8 cellular contexts compared by ENCODE assay signal in genomic region chr1:100895540-100896480, GRCh38. TPM values are rescaled to one million over a fixed set of nuclear protein-coding genes. Genes with fewer than 3 reads are reported as not detected.
DNase-seq lines count a peak whose midpoint lies in the region; ATAC-seq and TF ChIP-seq lines count a peak whose summit lies in the region.

SLC30A7 (plus strand) TSS chr1:100896090; CDS start chr1:100896263, 173 bp downstream.

- intact Hi-C loops in spleen (cut with DNase I; ENCODE audit: low total_unique reads): no loop called here

- WGBS in spleen, 5 donors: 0 to 1% (median 0%) methylated on average over 24 to 62 of the region's 62 CpGs

- no peak for TF ChIP-seq CTCF in AG09319 (IDR thresholded peaks at IDR 0.05; ENCODE audit: low read depth, low read length)
- no peak for TF ChIP-seq CTCF in spleen (IDR thresholded peaks at IDR 0.05 in 8 of 11, conservative IDR thresholded peaks at IDR 0.05 in 3 of 11)

- H3K9me3 ChIP-seq in spleen: peaks cover 0 to 3% (median under 1%) of the 10 kb centered on the region in 8 donors

- peaks cover 15 to 56% (median 37%) of the 10 kb centered on the region in 6 donors for H3K4me1 ChIP-seq in spleen

- ATAC-seq in GM19023 (IDR thresholded peaks at IDR 0.05; ENCODE audit: unreplicated experiment): peak; percentile 72
- peak; percentile 80 for ATAC-seq in HG03196 (IDR thresholded peaks at IDR 0.05; ENCODE audit: unreplicated experiment)

- peak in 2 of 3 donors; percentile 41 to 53 for TF ChIP-seq POLR2A in spleen (IDR thresholded peaks at IDR 0.05)

- peak within 1 kb of the TSS; percentile 80 to 98 (median 87) for H3K4me3 ChIP-seq in spleen

- DNase-seq in AG09319 (ENCODE audit: extremely low read depth, low read depth): peak; percentile 74
- DNase-seq in NCI-H345 treated with DMSO at 0.1 percent for 48 hours (lab: John Stamatoyannopoulos, UW; ENCODE audit: unreplicated experiment): peak; percentile 86
- DNase-seq in activated CD4-positive, CD25-positive, alpha-beta regulatory T cell treated with anti-CD3 and anti-CD28 coated beads, Interleukin-2, amount 50 U/mL, for 16 hours (ENCODE audit: low read depth, low spot score): peak; percentile 89
- peak; percentile 96 for DNase-seq in central memory CD4-positive, alpha-beta T cell
- peak; percentile 86 for DNase-seq in inferior parietal cortex (ENCODE audit: extremely low spot score)
- peak; percentile 99 for DNase-seq in spleen

- no peaks in the 10 kb centered on the region for H3K27me3 ChIP-seq in spleen (replicated peaks in 1 of 7)

- peaks cover 0 to 32% (median 15%) of the 10 kb centered on the region in 6 donors for H3K36me3 ChIP-seq in spleen

- peak within 1 kb of the TSS; percentile 90 to 95 (median 94) for H3K27ac ChIP-seq in spleen

RNA-seq across cellular contexts. Expression of gene SLC30A7, which starts in this region (rescaled TPM):
- total RNA-seq in spleen: 10 to 100 TPM; 32.8 to 44.5 (median 39.1) TPM
- 1 to 10 TPM; 4.2 to 4.9 (median 4.6) TPM for polyA plus RNA-seq in spleen

Comparison
In these comparisons a context has a peak if more than half of its experiments do, and no peak if none do; other contexts are left out.
1. Peak in every context shown above with its lines: DNase-seq, ATAC-seq, H3K4me3 ChIP-seq and H3K27ac ChIP-seq.